Comparison of ENCODE assay signal across 8 cellular contexts in genomic region chr19:1173845-1174809, GRCh38.
DNase-seq lines count a peak whose midpoint lies in the region; ATAC-seq and TF ChIP-seq lines count a peak whose summit lies in the region.

A gene with protein sequence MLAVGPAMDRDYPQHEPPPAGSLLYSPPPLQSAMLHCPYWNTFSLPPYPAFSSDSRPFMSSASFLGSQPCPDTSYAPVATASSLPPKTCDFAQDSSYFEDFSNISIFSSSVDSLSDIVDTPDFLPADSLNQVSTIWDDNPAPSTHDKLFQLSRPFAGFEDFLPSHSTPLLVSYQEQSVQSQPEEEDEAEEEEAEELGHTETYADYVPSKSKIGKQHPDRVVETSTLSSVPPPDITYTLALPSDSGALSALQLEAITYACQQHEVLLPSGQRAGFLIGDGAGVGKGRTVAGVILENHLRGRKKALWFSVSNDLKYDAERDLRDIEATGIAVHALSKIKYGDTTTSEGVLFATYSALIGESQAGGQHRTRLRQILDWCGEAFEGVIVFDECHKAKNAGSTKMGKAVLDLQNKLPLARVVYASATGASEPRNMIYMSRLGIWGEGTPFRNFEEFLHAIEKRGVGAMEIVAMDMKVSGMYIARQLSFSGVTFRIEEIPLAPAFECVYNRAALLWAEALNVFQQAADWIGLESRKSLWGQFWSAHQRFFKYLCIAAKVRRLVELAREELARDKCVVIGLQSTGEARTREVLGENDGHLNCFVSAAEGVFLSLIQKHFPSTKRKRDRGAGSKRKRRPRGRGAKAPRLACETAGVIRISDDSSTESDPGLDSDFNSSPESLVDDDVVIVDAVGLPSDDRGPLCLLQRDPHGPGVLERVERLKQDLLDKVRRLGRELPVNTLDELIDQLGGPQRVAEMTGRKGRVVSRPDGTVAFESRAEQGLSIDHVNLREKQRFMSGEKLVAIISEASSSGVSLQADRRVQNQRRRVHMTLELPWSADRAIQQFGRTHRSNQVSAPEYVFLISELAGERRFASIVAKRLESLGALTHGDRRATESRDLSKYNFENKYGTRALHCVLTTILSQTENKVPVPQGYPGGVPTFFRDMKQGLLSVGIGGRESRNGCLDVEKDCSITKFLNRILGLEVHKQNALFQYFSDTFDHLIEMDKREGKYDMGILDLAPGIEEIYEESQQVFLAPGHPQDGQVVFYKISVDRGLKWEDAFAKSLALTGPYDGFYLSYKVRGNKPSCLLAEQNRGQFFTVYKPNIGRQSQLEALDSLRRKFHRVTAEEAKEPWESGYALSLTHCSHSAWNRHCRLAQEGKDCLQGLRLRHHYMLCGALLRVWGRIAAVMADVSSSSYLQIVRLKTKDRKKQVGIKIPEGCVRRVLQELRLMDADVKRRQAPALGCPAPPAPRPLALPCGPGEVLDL (N-terminal part only) (minus strand): TSS chr19:1174268. CDS start chr19:1154276, 19,992 bp downstream.

- H3K27ac Mint-ChIP-seq in nephron, result peak within 1 kb of the TSS; percentile 80 to 95 (median 81)

- DNase-seq in AML-193 (lab: John Stamatoyannopoulos, UW), result peak; percentile 45 to 68
- DNase-seq in Kasumi-1 (lab: John Stamatoyannopoulos, UW), result peak; percentile 58 to 66
- peak; percentile 67 to 71 for DNase-seq in SHP77 (lab: John Stamatoyannopoulos, UW)
- DNase-seq in activated effector memory CD4-positive, alpha-beta T cell treated with Interleukin-2 at 50 U/mL for 16 hours, result peak; percentile 87
- DNase-seq in fibroblast of pulmonary artery (ENCODE audit: low read depth), result peak; percentile 90
- peak; percentile 97 for DNase-seq in stimulated activated naive CD8-positive, alpha-beta T cell treated with anti-CD3 and anti-CD28 coated beads, Interleukin-15, Interleukin-2, amounts not matched to agents 100 U/mL and 50 U/mL, for 24 hours

- H3K27me3 Mint-ChIP-seq in nephron (ENCODE audit: low read depth), result peaks cover 3% of the 10 kb centered on the region

- peak; percentile 63 for ATAC-seq in GM19372 (IDR thresholded peaks at IDR 0.05; ENCODE audit: low read depth, unreplicated experiment)
- peak; percentile 82 for ATAC-seq in stimulated activated naive CD8-positive, alpha-beta T cell treated with anti-CD3 and anti-CD28 coated beads, Interleukin-15, Interleukin-2, amounts not matched to agents 100 U/mL and 50 U/mL, for 24 hours

- TF ChIP-seq CTCF in fibroblast of pulmonary artery (IDR thresholded peaks at IDR 0.05; ENCODE audit: low read length, missing control alignments) (no peak), nephron (IDR thresholded peaks at IDR 0.05; ENCODE audit: unreplicated experiment in 3 of 3) (no peak)

- no peaks in the 10 kb centered on the region for H3K36me3 Mint-ChIP-seq in nephron (ENCODE audit: low read depth)

- H3K9me3 Mint-ChIP-seq in nephron, result no peaks in the 10 kb centered on the region

- H3K4me1 Mint-ChIP-seq in nephron, result peaks cover 28% of the 10 kb centered on the region

- H3K4me3 ChIP-seq in fibroblast of pulmonary artery (replicated peaks; ENCODE audit: low read depth, low read length), result peak within 1 kb of the TSS; percentile 88

- H3K4me3 Mint-ChIP-seq in nephron, result peak within 1 kb of the TSS; percentile 89 to 93 (median 92)

Comparison
In these comparisons a context has a peak if more than half of its experiments do, and no peak if none do; other contexts are left out.
1. Peak in every context shown above with its lines: DNase-seq, ATAC-seq and H3K4me3 ChIP-seq.